In the genomic region with DNA sequence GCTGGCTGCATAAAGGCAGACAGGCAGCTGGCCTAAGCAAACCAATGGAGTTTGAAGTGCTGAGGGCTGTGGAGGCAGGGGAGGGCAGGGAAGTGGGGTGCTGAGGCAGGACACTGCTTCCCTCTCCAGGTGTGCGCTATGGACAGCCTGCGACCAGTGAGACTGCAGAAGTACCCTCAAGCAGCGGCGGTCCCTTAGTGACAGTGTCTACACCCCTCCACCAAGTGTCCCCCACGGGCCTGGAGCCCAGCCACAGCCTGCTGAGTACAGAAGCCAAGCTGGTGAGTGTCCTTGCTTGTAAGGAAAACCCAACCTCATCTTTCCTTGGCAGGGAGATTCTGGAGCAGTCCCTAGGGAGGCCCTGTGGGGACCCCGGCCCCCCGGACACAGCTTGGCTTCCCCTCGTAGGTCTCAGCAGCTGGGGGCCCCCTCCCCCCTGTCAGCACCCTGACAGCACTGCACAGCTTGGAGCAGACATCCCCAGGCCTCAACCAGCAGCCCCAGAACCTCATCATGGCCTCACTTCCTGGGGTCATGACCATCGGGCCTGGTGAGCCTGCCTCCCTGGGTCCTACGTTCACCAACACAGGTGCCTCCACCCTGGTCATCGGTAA, we compare ENCODE assay signal across 1 cellular context.
TF ChIP-seq lines count a peak whose summit lies in the region.

No MANE protein-coding gene starts in this region.

TF ChIP-seq in H1, 55 proteins besides CTCF, POLR2A, EP300 and RAD21:
- TF ChIP-seq HDAC6 (IDR thresholded peaks at IDR 0.05; ENCODE audit: low read depth, low read length) (no peak), RXRA (IDR thresholded peaks at IDR 0.05; ENCODE audit: insufficient read depth, low read depth, low read length) (no peak), CBX5 (IDR thresholded peaks at IDR 0.05; ENCODE audit: low read depth, low read length) (no peak), ATF3 (IDR thresholded peaks at IDR 0.05; ENCODE audit: insufficient read depth, low read depth, low read length) (no peak), GABPA (IDR thresholded peaks at IDR 0.05; ENCODE audit: borderline replicate concordance, insufficient read depth, low read length) (no peak), NANOG (IDR thresholded peaks at IDR 0.05; ENCODE audit: insufficient read depth, low read depth, low read length, poor library complexity, severe bottlenecking) (no peak), CREB1 (IDR thresholded peaks at IDR 0.05) (no peak), CHD7 (IDR thresholded peaks at IDR 0.05; ENCODE audit: insufficient replicate concordance, low read length) (no peak), FOSL1 (IDR thresholded peaks at IDR 0.05; ENCODE audit: insufficient read depth, low read depth, low read length) (no peak), KDM5A (IDR thresholded peaks at IDR 0.05; ENCODE audit: low read length) (no peak), MAFK (IDR thresholded peaks at IDR 0.05; ENCODE audit: low read depth, low read length) (no peak), CHD1 (IDR thresholded peaks at IDR 0.05; ENCODE audit: low read depth, low read length) (no peak), SAP30 (IDR thresholded peaks at IDR 0.05; ENCODE audit: insufficient read depth, insufficient replicate concordance, low read length) (no peak), SIX5 (IDR thresholded peaks at IDR 0.05; ENCODE audit: low read depth, low read length) (no peak)
TF ChIP-seq in H1: peak in this region for 0.
